12 cellular contexts compared by ENCODE assay signal in genomic region chr11:88292156-88292844, GRCh38. TPM values are rescaled to one million over a fixed set of nuclear protein-coding genes. Genes with fewer than 3 reads are reported as not detected.
DNase-seq lines count a peak whose midpoint lies in the region; ATAC-seq, FAIRE-seq and TF ChIP-seq lines count a peak whose summit lies in the region.
"Had no signal": no experiment of that assay in that cellular context is flagged by ENCODE, and none has a peak within 500 bp of the region (broad histone marks: within the 10 kb centered on the region; RNA-seq: fewer than 3 reads in every experiment).

No MANE protein-coding gene starts in this region.

- H3K9me3 ChIP-seq in RWPE2 (ENCODE audit: severe bottlenecking): no peaks in the 10 kb centered on the region

- H3K27ac ChIP-seq in RWPE2 (ENCODE audit: poor library complexity, severe bottlenecking): peak overlapping the region; percentile 1
- no peak overlapping the region for H3K27ac ChIP-seq in foreskin keratinocyte
- H3K27ac ChIP-seq: KMS-11 had no signal

- H3K36me3 ChIP-seq in RWPE2 (ENCODE audit: low read depth): peaks cover 64% of the 10 kb centered on the region

- no peak overlapping the region for H3K4me3 ChIP-seq in RWPE2 (ENCODE audit: severe bottlenecking)
- H3K4me3 ChIP-seq: lung had no signal

- H3K4me1 ChIP-seq in RWPE2 (ENCODE audit: insufficient read depth, poor library complexity, severe bottlenecking) (peaks cover 4% of the 10 kb centered on the region), foreskin keratinocyte (no peaks in the 10 kb centered on the region)

- ATAC-seq in left cardiac atrium (no peak), RWPE2 (ENCODE audit: low read depth) (peak; percentile 48; the same call in 1 of the 3 replicates), foreskin keratinocyte (peak; percentile 44)
- ATAC-seq: T-cell had no signal

- H3K27me3 ChIP-seq in RWPE2 (ENCODE audit: insufficient read depth, poor library complexity, severe bottlenecking) (no peaks in the 10 kb centered on the region), foreskin keratinocyte (no peaks in the 10 kb centered on the region)

- intact Hi-C loops in left cardiac atrium (cut with DNase I): no loop called here
- intact Hi-C loops in cardiac septum (cut with DNase I): no loop called here

- TF ChIP-seq CTCF in RWPE2 (IDR thresholded peaks at IDR 0.05; ENCODE audit: poor library complexity, severe bottlenecking): peak; percentile 37
- TF ChIP-seq CTCF in foreskin keratinocyte (conservative IDR thresholded peaks at IDR 0.05): peak; percentile 50

- FAIRE-seq in urothelium cell line (lab: Jason Lieb, UNC): no peak

- peak; percentile 24 for DNase-seq in left cardiac atrium
- no peak for DNase-seq in cardiac septum (ENCODE audit: low spot score)
- no peak for DNase-seq in RWPE2 (ENCODE audit: low spot score)
- peak in 1 of 2 donors; percentile 49 for DNase-seq in foreskin keratinocyte
- DNase-seq in urothelium cell line (ENCODE audit: low spot score): peak; percentile 54
- no peak for DNase-seq in AG08396 (ENCODE audit: low spot score)
- DNase-seq in inferior parietal cortex (ENCODE audit: extremely low spot score): no peak
- no peak for DNase-seq in GF-D8 (lab: John Stamatoyannopoulos, UW)
- DNase-seq: stimulated activated CD4-positive, alpha-beta T cell treated with anti-CD3 and anti-CD28 coated beads, Interleukin-15, amount 100 ng/mL, for 24 hours; T-cell had no signal

RNA-seq across cellular contexts. Expression of gene CTSC, which starts 45.2 kb away (rescaled TPM):
- total RNA-seq in left cardiac atrium (10 to 100 TPM; 75.2 to 90.0 TPM), cardiac septum (19.3 TPM), foreskin keratinocyte (372 and 455 TPM in 2 replicates)
- polyA plus RNA-seq in foreskin keratinocyte: 355 and 470 TPM in 2 replicates

Comparison
In these comparisons a context has a peak if more than half of its experiments do, and no peak if none do; other contexts are left out.
1. DNase-seq: peak in left cardiac atrium (single experiment) and urothelium cell line (single experiment); none in cardiac septum (single experiment), RWPE2 (single experiment), AG08396 (single experiment), inferior parietal cortex (single experiment) and GF-D8 (single experiment).
2. ATAC-seq: peak in RWPE2 (single experiment) and foreskin keratinocyte (single experiment); none in left cardiac atrium (0 of 2).